Comparison of ENCODE assay signal across 17 cellular contexts in the genomic region with DNA sequence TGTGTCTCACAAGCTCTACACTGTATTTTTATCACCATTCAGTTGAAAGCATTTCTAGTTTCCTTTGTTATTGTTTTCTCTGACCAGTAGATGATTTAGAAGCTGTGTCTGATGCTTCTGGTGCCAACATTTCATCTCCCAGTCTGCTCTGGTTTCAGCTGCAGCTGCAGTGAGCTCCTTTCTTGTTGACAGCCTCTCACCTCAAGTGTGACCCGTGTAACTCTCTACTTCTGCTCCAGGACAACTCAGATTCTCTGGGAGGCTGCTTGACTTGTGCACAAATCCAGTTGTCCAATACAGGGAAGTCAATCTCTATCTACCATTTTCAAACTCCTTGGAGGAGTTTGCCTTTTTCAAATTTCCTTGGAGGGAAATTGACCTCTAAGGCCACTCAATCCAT.
DNase-seq lines count a peak whose midpoint lies in the region; ATAC-seq and TF ChIP-seq lines count a peak whose summit lies in the region.
"Had no signal": no experiment of that assay in that cellular context is flagged by ENCODE, and none has a peak within 500 bp of the region (broad histone marks: within the 10 kb centered on the region; RNA-seq: fewer than 3 reads in every experiment).

No MANE protein-coding gene starts in this region.

- no peaks in the 10 kb centered on the region for H3K36me3 Mint-ChIP-seq in naive thymus-derived CD8-positive, alpha-beta T cell
- H3K36me3 Mint-ChIP-seq: CD14-positive monocyte; CD8-positive, alpha-beta T cell had no signal

- no peak overlapping the region for H3K4me2 ChIP-seq in MM.1S (ENCODE audit: low read depth, low read length)
- H3K4me2 ChIP-seq: GM23338 had no signal

- H3K27ac ChIP-seq in MM.1S (ENCODE audit: low read length) = no peak overlapping the region
- H3K27ac ChIP-seq: 22Rv1, HL-60 had no signal

- no peaks in the 10 kb centered on the region for H3K36me3 ChIP-seq in MM.1S (replicated peaks; ENCODE audit: insufficient read depth, low read length)

- H3K4me3 Mint-ChIP-seq in naive thymus-derived CD8-positive, alpha-beta T cell = no peak overlapping the region
- H3K4me3 Mint-ChIP-seq: CD14-positive monocyte; CD8-positive, alpha-beta T cell; GM23338 had no signal

- no peaks in the 10 kb centered on the region for H3K9me3 ChIP-seq in MM.1S (replicated peaks; ENCODE audit: insufficient read depth, low read length)

- POLR2A ChIA-PET in naive thymus-derived CD8-positive, alpha-beta T cell (lab: Charles Lee) = no interaction called here

- ATAC-seq in naive thymus-derived CD8-positive, alpha-beta T cell = no peak
- ATAC-seq: CD8-positive, alpha-beta T cell; GM23338 had no signal

- DNase-seq in DMS153 (lab: John Stamatoyannopoulos, UW) = peak; percentile 52
- DNase-seq in DMS153 treated with DMSO at 0.1 percent for 48 hours (lab: John Stamatoyannopoulos, UW; ENCODE audit: unreplicated experiment) = no peak
- peak; percentile 17 for DNase-seq in NCI-H2029 treated with DMSO at 0.1 percent for 48 hours (lab: John Stamatoyannopoulos, UW)
- no peak for DNase-seq in NCI-H2029 (lab: John Stamatoyannopoulos, UW)
- peak; percentile 27 for DNase-seq in MM.1S
- DNase-seq in SHP77 treated with DMSO at 0.1 percent for 48 hours (lab: John Stamatoyannopoulos, UW) = peak; percentile 52
- no peak for DNase-seq in naive thymus-derived CD8-positive, alpha-beta T cell
- DNase-seq in cerebellum (ENCODE audit: low spot score) = no peak
- DNase-seq: CD8-positive, alpha-beta T cell; COR-L47; DMS79 treated with DMSO at 0.1 percent for 48 hours; EL; H7 had no signal

- peaks cover 5 to 43% (median 20%) of the 10 kb centered on the region in 5 donors for H3K27me3 Mint-ChIP-seq in naive thymus-derived CD8-positive, alpha-beta T cell

- H2AFZ ChIP-seq in MM.1S (ENCODE audit: low read length) = no peak overlapping the region
- H2AFZ ChIP-seq: GM23338 had no signal

- no peaks in the 10 kb centered on the region for H3K4me1 ChIP-seq in MM.1S (ENCODE audit: low read length)

- H3K27me3 ChIP-seq in MM.1S (replicated peaks; ENCODE audit: insufficient read depth, low read length) = no peaks in the 10 kb centered on the region

- H3K79me2 ChIP-seq in MM.1S (ENCODE audit: low read length) = no peaks in the 10 kb centered on the region

- H4K20me1 ChIP-seq in MM.1S (ENCODE audit: insufficient read depth, low read length) = no peaks in the 10 kb centered on the region

- H3K4me1 Mint-ChIP-seq in naive thymus-derived CD8-positive, alpha-beta T cell = peaks cover 3 to 6% (median 4%) of the 10 kb centered on the region in 4 donors
- H3K4me1 Mint-ChIP-seq: CD14-positive monocyte had no signal

- no peak overlapping the region for H3K4me3 ChIP-seq in MM.1S (ENCODE audit: low read length)
- H3K4me3 ChIP-seq: GM23338 had no signal

- no peaks in the 10 kb centered on the region for H3K9me2 ChIP-seq in MM.1S (replicated peaks; ENCODE audit: insufficient read depth, low read length)

- no peak overlapping the region for H3K27ac Mint-ChIP-seq in naive thymus-derived CD8-positive, alpha-beta T cell
- H3K27ac Mint-ChIP-seq: CD14-positive monocyte; CD8-positive, alpha-beta T cell; GM23338 had no signal

- H3K9ac ChIP-seq in MM.1S (ENCODE audit: low read length) = no peak overlapping the region

- no peak for TF ChIP-seq CTCF in MM.1S (IDR thresholded peaks at IDR 0.05; ENCODE audit: low read length)

- H3F3A ChIP-seq in MM.1S (ENCODE audit: insufficient read depth, low read length) = no peaks in the 10 kb centered on the region

- H3K9me3 Mint-ChIP-seq in naive thymus-derived CD8-positive, alpha-beta T cell = no peaks in the 10 kb centered on the region
- H3K9me3 Mint-ChIP-seq: CD8-positive, alpha-beta T cell; GM23338 had no signal

Comparison
In these comparisons a context has a peak if more than half of its experiments do, and no peak if none do; other contexts are left out.
1. DNase-seq: peak in DMS153 (single experiment), NCI-H2029 treated with DMSO at 0.1 percent for 48 hours (single experiment), MM.1S (single experiment) and SHP77 treated with DMSO at 0.1 percent for 48 hours (single experiment); none in DMS153 treated with DMSO at 0.1 percent for 48 hours (single experiment), NCI-H2029 (single experiment), naive thymus-derived CD8-positive, alpha-beta T cell (0 of 10) and cerebellum (single experiment).